9 cellular contexts compared by ENCODE assay signal in genomic region chr4:20253799-20254409, GRCh38. TPM values are rescaled to one million over a fixed set of nuclear protein-coding genes. Genes with fewer than 3 reads are reported as not detected.
DNase-seq lines count a peak whose midpoint lies in the region; ATAC-seq and TF ChIP-seq lines count a peak whose summit lies in the region.
"Had no signal": no experiment of that assay in that cellular context is flagged by ENCODE, and none has a peak within 500 bp of the region (broad histone marks: within the 10 kb centered on the region; RNA-seq: fewer than 3 reads in every experiment).

No MANE protein-coding gene starts in this region.

- WGBS in mammary epithelial cell (ENCODE audit: low coverage, missing lambda C conversion rate): 2% methylated on average over 12 of the region's 38 CpGs
- 5% methylated on average over 26 of the region's 38 CpGs for WGBS in right lobe of liver (ENCODE audit: insufficient coverage, low coverage, low lambda C conversion rate, missing lambda C conversion rate)
- WGBS in thyroid gland, 2 donors: 1% methylated on average over 23 to 27 of the region's 38 CpGs

- peaks cover 13% of the 10 kb centered on the region for H3K79me2 ChIP-seq in mammary epithelial cell (ENCODE audit: insufficient read depth, low read length)

- peak overlapping the region; percentile 100 for H3K4me2 ChIP-seq in mammary epithelial cell (ENCODE audit: insufficient read depth, low read depth, low read length)

- in situ Hi-C loops in mammary epithelial cell (cut with MboI; ENCODE audit: low sequenced_read_pairs in 2 of 2): no loop called here

- BruUV-seq in mammary epithelial cell (replicated peaks; lab: Mats Ljungman, UMichigan): no TSS peak

- peak overlapping the region; percentile 98 for H2AFZ ChIP-seq in mammary epithelial cell (ENCODE audit: low read depth, low read length)

- no peaks in the 10 kb centered on the region for H3K36me3 ChIP-seq in mammary epithelial cell (ENCODE audit: insufficient read depth, low read length)
- H3K36me3 ChIP-seq in right lobe of liver: no peaks in the 10 kb centered on the region
- no peaks in the 10 kb centered on the region for H3K36me3 ChIP-seq in thyroid gland

- H3K27ac ChIP-seq in mammary epithelial cell (ENCODE audit: insufficient read depth, low read depth, low read length) (no peak overlapping the region), right lobe of liver (no peak overlapping the region), thyroid gland (peak overlapping the region in 1 of 3 donors; percentile 57)

- H3K4me1 ChIP-seq in mammary epithelial cell (ENCODE audit: insufficient read depth, low read length) (peaks cover 38% of the 10 kb centered on the region), right lobe of liver (peaks cover 0 to 18% (median 4%) of the 10 kb centered on the region in 4 donors), thyroid gland (peaks cover 3 to 29% of the 10 kb centered on the region in 2 donors)

- intact Hi-C loops in mammary epithelial cell (cut with micrococcal nuclease) (no loop called here), right lobe of liver (cut with DNase I) (no loop called here), thyroid gland (cut with DNase I) (no loop called here)

- H3K4me3 ChIP-seq in mammary epithelial cell (replicated peaks in 1 of 3; ENCODE audit: insufficient read depth in 1 of 3, low read depth in 2 of 3, low read length in 3 of 3) (peak overlapping the region; percentile 62 to 68 (median 65)), right lobe of liver (peak overlapping the region; percentile 3 to 64 (median 27)), thyroid gland (replicated peaks in 1 of 3) (peak overlapping the region in 2 of 3 donors; percentile 40 to 56)

- H3K9ac ChIP-seq in mammary epithelial cell (ENCODE audit: insufficient read depth, low read length): no peak overlapping the region

- ATAC-seq in right lobe of liver: no peak
- ATAC-seq in HG02970 (IDR thresholded peaks at IDR 0.05; ENCODE audit: low FRiP score, unreplicated experiment): no peak

- TF ChIP-seq POLR2A in right lobe of liver (IDR thresholded peaks at IDR 0.05) (no peak), thyroid gland (IDR thresholded peaks at IDR 0.05) (no peak)

- CTCF ChIA-PET in mammary epithelial cell (lab: Charles Lee; ENCODE audit: low non-redundant PET): no interaction called here

- no peak for TF ChIP-seq CTCF in mammary epithelial cell (conservative IDR thresholded peaks at IDR 0.05 in 1 of 2, IDR thresholded peaks at IDR 0.05 in 1 of 2; ENCODE audit: extremely low read depth in 1 of 2, insufficient read depth in 1 of 2, low read depth in 1 of 2, low read length in 2 of 2)
- no peak for TF ChIP-seq CTCF in right lobe of liver (IDR thresholded peaks at IDR 0.05)
- TF ChIP-seq CTCF in thyroid gland (IDR thresholded peaks at IDR 0.05): no peak

- no peaks in the 10 kb centered on the region for H3K9me3 ChIP-seq in mammary epithelial cell (replicated peaks; ENCODE audit: insufficient read depth, low read length)
- H3K9me3 ChIP-seq in right lobe of liver: no peaks in the 10 kb centered on the region
- no peaks in the 10 kb centered on the region for H3K9me3 ChIP-seq in thyroid gland

- H3K27me3 ChIP-seq in mammary epithelial cell (ENCODE audit: insufficient read depth, low read length) (no peaks in the 10 kb centered on the region), right lobe of liver (peaks cover 0 to 7% of the 10 kb centered on the region in 2 donors), thyroid gland (no peaks in the 10 kb centered on the region)

- dilution Hi-C loops in mammary epithelial cell (cut with HindIII; ENCODE audit: low sequenced_read_pairs): no loop called here

- H4K20me1 ChIP-seq in mammary epithelial cell (ENCODE audit: insufficient read depth, low read length): no peaks in the 10 kb centered on the region

- DNase-seq in NCI-H345 (lab: John Stamatoyannopoulos, UW) (peak; percentile 32), NCI-H345 treated with DMSO at 0.1 percent for 48 hours (lab: John Stamatoyannopoulos, UW; ENCODE audit: unreplicated experiment) (no peak), mammary epithelial cell (no peak), right lobe of liver (peak; percentile 17 to 49 (median 40)), thyroid gland (peak; percentile 20 to 26), HT-29 (ENCODE audit: low spot score) (no peak), amniotic stem cell (lab: John Stamatoyannopoulos, UW) (no peak)
- DNase-seq: CD4-positive, CD25-positive, alpha-beta regulatory T cell had no signal

RNA-seq across cellular contexts. Expression of gene SLIT2, which starts 2.2 kb away (rescaled TPM):
- total RNA-seq in mammary epithelial cell (1 to 10 TPM in 1 of 2 donors, under 1 TPM in 1; 0.17 to 4.2 TPM), right lobe of liver (1 to 10 TPM in 5 of 6 experiments, under 1 TPM in 1; 0.87 to 2.5 (median 1.3) TPM), thyroid gland (10 to 100 TPM; 13.7 to 23.9 (median 17.1) TPM)
- 1.9 TPM for polyA plus RNA-seq in mammary epithelial cell
- 4.9 TPM for polyA minus RNA-seq in mammary epithelial cell
- total RNA-seq in HT-29 (2014; rRNA removed; shearing (Covaris generic)): not detected in 2 replicates
- total RNA-seq: CD4-positive, CD25-positive, alpha-beta regulatory T cell had no signal
- polyA plus RNA-seq: CD4-positive, CD25-positive, alpha-beta regulatory T cell had no signal

Comparison
In these comparisons a context has a peak if more than half of its experiments do, and no peak if none do; other contexts are left out.
1. DNase-seq: peak in NCI-H345 (single experiment), right lobe of liver (3 of 3) and thyroid gland (2 of 2); none in NCI-H345 treated with DMSO at 0.1 percent for 48 hours (single experiment), mammary epithelial cell (single experiment), HT-29 (single experiment) and amniotic stem cell (single experiment).
2. Peak in every context shown above with its lines, with median percentiles within 50 percentile points of each other: H3K4me3 ChIP-seq.